In the genomic region with DNA sequence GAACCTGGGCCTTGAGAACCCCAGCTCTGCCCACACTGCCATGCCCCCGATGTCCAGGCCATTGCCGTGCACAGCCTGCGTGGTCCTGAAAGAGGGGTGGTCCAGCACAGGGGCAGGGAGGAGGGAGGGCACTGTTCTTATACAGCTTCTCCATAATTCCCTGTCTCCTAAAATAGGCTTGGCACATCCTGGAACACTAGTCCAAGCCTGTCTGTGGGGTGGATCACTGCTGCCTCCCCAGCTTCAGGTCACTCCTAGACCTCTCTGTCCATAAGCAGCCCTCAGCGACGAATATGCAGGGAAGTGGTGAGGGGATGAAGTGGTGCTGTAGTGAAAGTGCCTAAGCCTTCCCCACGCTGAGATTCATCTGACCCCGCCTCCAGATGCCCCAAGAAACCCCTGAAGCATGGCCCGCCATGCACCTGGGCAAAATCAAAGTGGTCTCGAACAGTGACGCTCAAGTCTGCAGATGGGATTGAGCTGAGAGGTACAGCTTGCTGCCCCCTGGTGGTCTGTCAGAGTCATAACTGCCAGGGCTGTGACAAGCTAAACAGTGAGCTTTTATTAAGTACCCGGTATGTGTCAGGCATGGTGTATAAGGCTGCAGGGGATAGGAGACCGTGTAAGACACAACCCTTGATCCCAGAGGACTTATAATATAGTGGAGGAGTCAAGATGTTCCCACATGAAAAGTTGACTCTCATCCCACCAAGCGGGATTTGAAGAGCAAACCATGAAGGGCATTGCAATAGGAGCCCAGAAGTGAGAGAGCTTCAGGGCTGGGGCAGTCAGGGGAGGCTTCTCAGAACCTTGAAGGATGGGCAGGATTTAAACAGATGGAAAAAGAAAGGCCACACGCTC, we compare ENCODE assay signal across 8 cellular contexts.
DNase-seq lines count a peak whose midpoint lies in the region; ATAC-seq, FAIRE-seq and TF ChIP-seq lines count a peak whose summit lies in the region.

No MANE protein-coding gene starts in this region.

- H3K36me3 ChIP-seq in ascending aorta (no peaks in the 10 kb centered on the region), smooth muscle cell (ENCODE audit: low read depth) (no peaks in the 10 kb centered on the region)

- intact Hi-C loops in ascending aorta (cut with DNase I): loop anchor here (5.0 kb wide), 1 partner anchor 732 kb away; no protein-coding TSS in a partner anchor

- TF ChIP-seq POLR2A in GM12891 (IDR thresholded peaks at IDR 0.05; ENCODE audit: low read depth, low read length): no peak

- H3K27ac ChIP-seq in ascending aorta (no peak overlapping the region), smooth muscle cell (ENCODE audit: low read depth) (no peak overlapping the region)

- no peaks in the 10 kb centered on the region for H4K20me1 ChIP-seq in smooth muscle cell (ENCODE audit: low read depth)

- no peaks in the 10 kb centered on the region for H3K9me3 ChIP-seq in ascending aorta
- H3K9me3 ChIP-seq in smooth muscle cell (replicated peaks; ENCODE audit: low read depth): no peaks in the 10 kb centered on the region

- H3K27me3 ChIP-seq in ascending aorta (no peaks in the 10 kb centered on the region), smooth muscle cell (ENCODE audit: low read depth) (peaks cover 10% of the 10 kb centered on the region)

- DNase-seq in GM12891 (ENCODE audit: insufficient read length, low spot score) (peak; percentile 51), NCI-H1694 treated with DMSO at 0.1 percent for 48 hours (lab: John Stamatoyannopoulos, UW) (peak; percentile 76), T-helper 22 cell (ENCODE audit: low read depth) (peak; percentile 34), ascending aorta (ENCODE audit: low spot score in 2 of 2) (peak in 1 of 2 donors; percentile 71), hypothalamus (lab: John Stamatoyannopoulos, UW) (peak in 41 of 51 donors; percentile 3 to 73 (median 43)), smooth muscle cell (lab: John Stamatoyannopoulos, UW; ENCODE audit: unreplicated experiment) (peak; percentile 8), GDM1 (lab: John Stamatoyannopoulos, UW) (no peak)

- H2AFZ ChIP-seq in smooth muscle cell (ENCODE audit: low read depth): no peak overlapping the region

- H3F3A ChIP-seq in smooth muscle cell (ENCODE audit: low read depth): peaks cover 6% of the 10 kb centered on the region

- ATAC-seq in HG02840 (IDR thresholded peaks at IDR 0.05; ENCODE audit: low FRiP score, unreplicated experiment): peak; percentile 67

- no peak overlapping the region for H3K4me2 ChIP-seq in smooth muscle cell

- H3K79me2 ChIP-seq in smooth muscle cell (ENCODE audit: low read depth): no peaks in the 10 kb centered on the region

- peak; percentile 95 for FAIRE-seq in GM12891 (lab: Jason Lieb, UNC)

- 44% methylated on average over 14 of the region's 14 CpGs for WGBS in smooth muscle cell (ENCODE audit: low lambda C conversion rate)

- H3K9ac ChIP-seq in smooth muscle cell (ENCODE audit: low read depth): no peak overlapping the region

- H3K4me3 ChIP-seq in ascending aorta (no peak overlapping the region), smooth muscle cell (no peak overlapping the region)

- peaks cover 0 to 5% of the 10 kb centered on the region in 2 donors for H3K4me1 ChIP-seq in ascending aorta
- peaks cover 2% of the 10 kb centered on the region for H3K4me1 ChIP-seq in smooth muscle cell (ENCODE audit: low read depth)

- TF ChIP-seq CTCF in ascending aorta (IDR thresholded peaks at IDR 0.05) (peak; percentile 71 to 86 (median 80)), smooth muscle cell (IDR thresholded peaks at IDR 0.05; ENCODE audit: borderline replicate concordance, insufficient read depth, poor library complexity, severe bottlenecking) (peak; percentile 89)

TF ChIP-seq in GM12891, 5 proteins besides CTCF, POLR2A, EP300 and RAD21:
- no peak for TF ChIP-seq POU2F2 (IDR thresholded peaks at IDR 0.05; ENCODE audit: low read depth, low read length)
- no peak for TF ChIP-seq TAF1 (IDR thresholded peaks at IDR 0.05; ENCODE audit: low read depth, low read length)
- no peak for TF ChIP-seq PAX5 (IDR thresholded peaks at IDR 0.05; ENCODE audit: insufficient read depth, low read length, severe bottlenecking)
- TF ChIP-seq POLR2AphosphoS5 (IDR thresholded peaks at IDR 0.05; ENCODE audit: low read depth, low read length): no peak
